Comparison of ENCODE assay signal across 1 cellular context in genomic region chr21:17688912-17689874, GRCh38.
TF ChIP-seq lines count a peak whose summit lies in the region.

No MANE protein-coding gene starts in this region.

TF ChIP-seq in SK-N-SH treated with all-trans-retinoic acid at 6 μM for 48 hours, 23 proteins besides CTCF, POLR2A, EP300 and RAD21 (continued from another document):
- no peak for TF ChIP-seq BACH2 (CRISPR knock-in tag; IDR thresholded peaks at IDR 0.05; ENCODE audit: borderline replicate concordance)
